In genomic region chr21:37562920-37563640, GRCh38 we compare ENCODE assay signal across 7 cellular contexts.
DNase-seq lines count a peak whose midpoint lies in the region; ATAC-seq, FAIRE-seq and TF ChIP-seq lines count a peak whose summit lies in the region.

No MANE protein-coding gene starts in this region.

- no peak for TF ChIP-seq POLR2A in GM12892 (IDR thresholded peaks at IDR 0.05; ENCODE audit: low read depth, low read length)

- no peaks in the 10 kb centered on the region for H3K36me3 Mint-ChIP-seq in chondrocyte (ENCODE audit: low read depth)

- peaks cover 16% of the 10 kb centered on the region for H3K4me1 Mint-ChIP-seq in chondrocyte (ENCODE audit: low read depth)

- H3K9me3 Mint-ChIP-seq in chondrocyte (ENCODE audit: low read depth) = peaks cover 6% of the 10 kb centered on the region

- peak; percentile 15 for ATAC-seq in GM21723 (IDR thresholded peaks at IDR 0.05; ENCODE audit: unreplicated experiment)
- no peak for ATAC-seq in HG03378 (IDR thresholded peaks at IDR 0.05; ENCODE audit: unreplicated experiment)

- no peak overlapping the region for H3K4me3 Mint-ChIP-seq in chondrocyte (ENCODE audit: unreplicated experiment)

- no peaks in the 10 kb centered on the region for H3K27me3 Mint-ChIP-seq in chondrocyte (ENCODE audit: low read depth)

- DNase-seq in GM12892 (ENCODE audit: insufficient read length) = no peak
- DNase-seq in NCI-H2029 (lab: John Stamatoyannopoulos, UW) = peak; percentile 38
- DNase-seq in chondrocyte (ENCODE audit: low spot score) = no peak
- peak; percentile 24 for DNase-seq in mucosa of gallbladder (ENCODE audit: low spot score)
- DNase-seq in stimulated activated CD4-positive, alpha-beta T cell treated with anti-CD3 and anti-CD28 coated beads, Interleukin-1b, Interleukin-23, amount 100 ng/mL, for 48 hours = no peak

- H3K27ac Mint-ChIP-seq in chondrocyte (ENCODE audit: unreplicated experiment) = peak overlapping the region; percentile 45

- no peak for TF ChIP-seq CTCF in chondrocyte (IDR thresholded peaks at IDR 0.05)

- FAIRE-seq in GM12892 (lab: Jason Lieb, UNC) = peak; percentile 33

Comparison
In these comparisons a context has a peak if more than half of its experiments do, and no peak if none do; other contexts are left out.
1. DNase-seq: peak in NCI-H2029 (single experiment) and mucosa of gallbladder (single experiment); none in GM12892 (single experiment), chondrocyte (single experiment) and stimulated activated CD4-positive, alpha-beta T cell treated with anti-CD3 and anti-CD28 coated beads, Interleukin-1b, Interleukin-23, amount 100 ng/mL, for 48 hours (single experiment).